Comparison of ENCODE assay signal across 25 cellular contexts in genomic region chr19:16012552-16012951, GRCh38.
"Had no signal": no experiment of that assay in that cellular context is flagged by ENCODE, and none has a peak within 500 bp of the region (broad histone marks: within the 10 kb centered on the region; RNA-seq: fewer than 3 reads in every experiment).

No MANE protein-coding gene starts in this region.

- H3K9me3 ChIP-seq: esophagus squamous epithelium, gastrocnemius medialis, heart right ventricle, left lung, lower lobe of right lung had no signal

- H3K4me3 ChIP-seq: esophagus squamous epithelium, gastrocnemius medialis, heart right ventricle, left lung, lower lobe of right lung had no signal

- H3K27me3 Mint-ChIP-seq: dendritic cell treated with granulocyte-macrophage colony-stimulating factor and Interleukin-4, amounts not matched to agents 40 ng/mL and 50 ng/mL, for 4 days; effector memory CD8-positive, alpha-beta T cell had no signal

- DNase-seq: cortex of kidney; effector CD8-positive, alpha-beta T cell; effector memory CD8-positive, alpha-beta T cell; endodermal cell; erythroblast; esophagus squamous epithelium; foreskin fibroblast; foreskin melanocyte; gastrocnemius medialis; glutamatergic neuron; heart right ventricle; hippocampal formation; left cardiac atrium; left lung; left ventricle myocardium superior; lower lobe of right lung; mesenchymal stem cell; midbrain had no signal

- H3K27me3 ChIP-seq: esophagus squamous epithelium, gastrocnemius medialis, left lung had no signal

- H3K4me1 Mint-ChIP-seq: endodermal cell had no signal

- FAIRE-seq: colon, endometrium, islet of Langerhans, keratinocyte had no signal

- H3K4me3 Mint-ChIP-seq: dendritic cell treated with granulocyte-macrophage colony-stimulating factor and Interleukin-4, amounts not matched to agents 40 ng/mL and 50 ng/mL, for 4 days; effector memory CD8-positive, alpha-beta T cell; endodermal cell had no signal

- ATAC-seq: effector memory CD8-positive, alpha-beta T cell; esophagus mucosa; gastrocnemius medialis; heart right ventricle; left cardiac atrium; left lung; left ventricle myocardium superior; lower lobe of right lung had no signal

- H3K27ac ChIP-seq: epithelial cell of prostate, esophagus squamous epithelium, gastrocnemius medialis, heart right ventricle, left lung, lower lobe of right lung had no signal

- H3K4me1 ChIP-seq: esophagus squamous epithelium, gastrocnemius medialis, heart right ventricle, left lung, lower lobe of right lung had no signal

- H3K27ac Mint-ChIP-seq: dendritic cell treated with granulocyte-macrophage colony-stimulating factor and Interleukin-4, amounts not matched to agents 40 ng/mL and 50 ng/mL, for 4 days; effector memory CD8-positive, alpha-beta T cell; endodermal cell had no signal

- H3K36me3 ChIP-seq: esophagus squamous epithelium, gastrocnemius medialis, heart right ventricle, left lung, lower lobe of right lung had no signal

- H3K9me3 Mint-ChIP-seq: dendritic cell treated with granulocyte-macrophage colony-stimulating factor and Interleukin-4, amounts not matched to agents 40 ng/mL and 50 ng/mL, for 4 days; effector memory CD8-positive, alpha-beta T cell had no signal
